Comparison of ENCODE assay signal across 23 cellular contexts in the genomic region with DNA sequence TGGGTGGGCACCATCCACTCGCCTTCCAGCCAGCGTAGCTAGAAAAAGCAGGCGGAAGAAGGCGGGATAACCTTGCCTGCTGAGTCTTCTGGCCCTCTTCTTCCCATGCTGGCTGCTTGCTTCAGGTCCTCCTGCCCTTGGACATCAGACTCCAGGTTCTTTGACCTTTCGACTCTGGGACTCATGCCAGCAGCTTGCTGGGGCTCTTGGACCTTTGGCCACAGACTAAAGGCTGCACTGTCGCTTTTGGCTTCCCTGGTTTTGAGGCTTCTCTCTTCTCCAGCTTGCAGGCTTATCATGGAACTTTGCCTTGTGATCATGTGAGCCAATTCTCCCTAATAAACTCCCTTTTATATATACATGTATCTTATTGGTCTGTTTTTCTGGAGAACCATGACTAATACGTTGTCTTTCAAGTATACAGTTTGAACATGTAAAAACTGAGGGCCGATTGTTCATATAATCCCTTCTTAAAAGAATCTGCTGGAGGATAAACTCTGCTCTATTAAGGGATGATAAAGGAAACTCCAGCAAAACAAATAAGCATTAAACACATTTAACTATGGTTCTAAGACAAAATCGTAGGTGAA.
"Had no signal": no experiment of that assay in that cellular context is flagged by ENCODE, and none has a peak within 500 bp of the region (broad histone marks: within the 10 kb centered on the region; RNA-seq: fewer than 3 reads in every experiment).

No MANE protein-coding gene starts in this region.

- DNase-seq: effector memory CD8-positive, alpha-beta T cell; head of caudate nucleus; hypothalamus; kidney glomerular epithelial cell; left ventricle myocardium inferior; mesenchymal stem cell; midbrain; naive thymus-derived CD4-positive, alpha-beta T cell; nephron progenitor cell; retina; stimulated activated CD4-positive, alpha-beta T cell treated with anti-CD3 and anti-CD28 coated beads, Interleukin-2, amount 100 ng/mL, for 24 hours; stimulated activated CD4-positive, alpha-beta T cell treated with anti-CD3 and anti-CD28 coated beads, Interleukin-4, amount 100 ng/mL, for 4 hours; stimulated activated naive CD4-positive, alpha-beta T cell; stomach; substantia nigra; uterus had no signal

- H2AFZ ChIP-seq: parathyroid adenoma had no signal

- H3K9ac ChIP-seq: parathyroid adenoma had no signal

- H3K27me3 ChIP-seq: foreskin keratinocyte, stomach, uterus had no signal

- H3K4me3 ChIP-seq: left ventricle myocardium inferior, lung, prostate gland, stomach, thoracic aorta, uterus had no signal

- H3K36me3 ChIP-seq: left ventricle myocardium inferior, prostate gland, stomach, thoracic aorta, uterus had no signal

- ATAC-seq: effector memory CD8-positive, alpha-beta T cell; foreskin keratinocyte; naive thymus-derived CD4-positive, alpha-beta T cell; sciatic nerve had no signal

- H3K4me1 ChIP-seq: foreskin keratinocyte, left ventricle myocardium inferior, parathyroid adenoma, prostate gland, stomach, uterus had no signal

- FAIRE-seq: islet of Langerhans had no signal

- H3K9me3 ChIP-seq: prostate gland, thoracic aorta, uterus had no signal

- H3K27ac ChIP-seq: foreskin keratinocyte, left ventricle myocardium inferior, parathyroid adenoma, prostate gland, stomach, thoracic aorta, uterus had no signal

- H3K79me2 ChIP-seq: parathyroid adenoma had no signal
